In the genomic region with DNA sequence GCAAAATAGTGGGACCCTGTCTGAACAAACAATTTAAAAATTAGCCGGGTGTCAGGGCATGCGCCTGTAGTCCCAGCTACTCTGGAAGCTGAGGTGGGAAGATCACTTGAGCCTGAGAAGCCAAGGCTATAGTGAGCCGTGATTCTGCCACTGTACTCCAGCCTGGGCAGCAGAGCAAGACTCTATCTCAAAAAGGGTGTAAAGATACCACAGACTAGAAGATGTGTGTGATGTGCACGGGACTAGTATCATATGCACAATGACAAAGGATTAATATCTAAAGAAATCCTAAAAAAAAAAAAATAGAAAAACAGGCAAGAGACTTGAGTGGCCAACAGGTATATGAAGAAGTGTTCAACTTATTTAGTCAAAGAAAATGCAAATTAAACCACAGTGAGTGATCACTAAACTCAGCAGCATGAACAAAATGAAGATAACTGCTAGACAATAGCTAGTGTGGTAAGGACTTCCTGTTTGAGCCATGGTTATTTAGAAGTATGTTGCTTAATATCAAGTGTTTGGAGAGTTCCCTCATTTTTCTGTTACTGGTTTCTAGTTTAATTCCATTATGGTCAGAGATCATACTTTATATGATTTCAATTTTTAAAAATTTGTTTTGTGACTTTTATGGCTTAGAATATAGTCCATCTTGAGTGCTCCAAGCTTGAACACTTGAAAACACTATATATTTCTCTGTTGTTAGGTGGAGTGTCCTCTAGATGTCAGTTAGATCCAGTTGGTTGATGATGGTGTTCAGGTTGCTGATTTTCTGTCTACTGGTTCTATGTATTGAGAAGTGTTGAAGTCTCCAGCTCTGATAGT, we compare ENCODE assay signal across 10 cellular contexts. TPM values are rescaled to one million over a fixed set of nuclear protein-coding genes. Genes with fewer than 3 reads are reported as not detected.
DNase-seq lines count a peak whose midpoint lies in the region; ATAC-seq and TF ChIP-seq lines count a peak whose summit lies in the region.
"Had no signal": no experiment of that assay in that cellular context is flagged by ENCODE, and none has a peak within 500 bp of the region (broad histone marks: within the 10 kb centered on the region; RNA-seq: fewer than 3 reads in every experiment).

No MANE protein-coding gene starts in this region.

- intact Hi-C loops in mucosa of descending colon (cut with DNase I, micrococcal nuclease) = no loop called here
- intact Hi-C loops in breast epithelium (cut with DNase I; ENCODE audit: low total_unique reads) = no loop called here

- H3K4me1 Mint-ChIP-seq in T-cell = peaks cover 42 to 45% (median 43%) of the 10 kb centered on the region in 3 donors

- H3K9me3 Mint-ChIP-seq in T-cell = no peaks in the 10 kb centered on the region

- peak overlapping the region in 2 of 3 donors; percentile 48 to 49 for H3K4me3 Mint-ChIP-seq in T-cell

- ATAC-seq in GM18499 (IDR thresholded peaks at IDR 0.05; ENCODE audit: insufficient read depth, unreplicated experiment) (peak; percentile 53), HG03097 (IDR thresholded peaks at IDR 0.05; ENCODE audit: low FRiP score, unreplicated experiment) (peak; percentile 45), T-cell (replicated peaks in 1 of 4) (peak; percentile 85 to 92 (median 90)), mucosa of descending colon (peak; percentile 64)

- H3K4me3 ChIP-seq in mucosa of descending colon (no peak overlapping the region), breast epithelium (no peak overlapping the region)
- H3K4me3 ChIP-seq: HAP-1 had no signal

- CTCF ChIA-PET in T-cell (lab: Charles Lee) = interaction anchor here (0.6 to 1.1 kb wide), 3 partner anchors 14 to 360 kb away, joined by 3 to 4 read pairs (median 4); a partner anchor contains a TSS

- peak overlapping the region; percentile 75 to 93 for H3K27ac Mint-ChIP-seq in T-cell

- no peaks in the 10 kb centered on the region for H3K9me3 ChIP-seq in mucosa of descending colon
- no peaks in the 10 kb centered on the region for H3K9me3 ChIP-seq in breast epithelium
- H3K9me3 ChIP-seq: HAP-1 had no signal

- H3K36me3 ChIP-seq in mucosa of descending colon (ENCODE audit: low read depth) = no peaks in the 10 kb centered on the region
- H3K36me3 ChIP-seq in breast epithelium = no peaks in the 10 kb centered on the region
- H3K36me3 ChIP-seq: HAP-1 had no signal

- H3K4me1 ChIP-seq in mucosa of descending colon (ENCODE audit: low read depth) = no peaks in the 10 kb centered on the region
- H3K4me1 ChIP-seq in breast epithelium = no peaks in the 10 kb centered on the region

- TF ChIP-seq POLR2A in breast epithelium (IDR thresholded peaks at IDR 0.05) = no peak

- TF ChIP-seq CTCF in mucosa of descending colon (IDR thresholded peaks at IDR 0.05) = no peak
- no peak for TF ChIP-seq CTCF in breast epithelium (IDR thresholded peaks at IDR 0.05)

- no peaks in the 10 kb centered on the region for H3K27me3 ChIP-seq in breast epithelium

- POLR2A ChIA-PET in T-cell (lab: Charles Lee) = interaction anchor here in 1 of 2 donors (0.8 kb wide), 1 partner anchor 12 kb away, joined by 4 read pairs; no protein-coding TSS in a partner anchor

- H3K36me3 Mint-ChIP-seq in T-cell = no peaks in the 10 kb centered on the region

- no peak overlapping the region for H3K27ac ChIP-seq in breast epithelium
- H3K27ac ChIP-seq: epithelial cell of prostate had no signal

- H3K27me3 Mint-ChIP-seq in T-cell = no peaks in the 10 kb centered on the region

- DNase-seq in T-cell (no peak), mucosa of descending colon (no peak), T1000 (lab: John Stamatoyannopoulos, UW) (no peak), cerebellum (ENCODE audit: low spot score) (no peak), breast epithelium (ENCODE audit: low spot score in 2 of 2) (no peak)
- DNase-seq: SHP77 treated with DMSO at 0.1 percent for 48 hours had no signal

RNA-seq across cellular contexts. Expression of a gene that starts 14.7 kb away (rescaled TPM):
- total RNA-seq in T-cell (1 to 10 TPM; 6.3 to 9.4 (median 8.5) TPM), mucosa of descending colon (1 to 10 TPM; 3.6 to 6.7 (median 5.0) TPM), cerebellum (12.2 TPM), breast epithelium (1 to 10 TPM; 3.0 to 4.3 (median 3.7) TPM)

RNA-seq across cellular contexts. Expression of a gene that starts 28.4 kb away (rescaled TPM):
- total RNA-seq in T-cell (10 to 100 TPM; 22.6 to 54.4 (median 52.7) TPM), mucosa of descending colon (10 to 100 TPM; 24.4 to 36.0 (median 27.0) TPM), cerebellum (60.1 TPM), breast epithelium (10 to 100 TPM; 15.8 to 30.0 (median 23.6) TPM)

RNA-seq across cellular contexts. Expression of a gene that starts 48.9 kb away (rescaled TPM):
- total RNA-seq in T-cell = 100 to 1,000 TPM in 3 of 5 donors, 10 to 100 TPM in 2; 75.6 to 178 (median 160) TPM
- total RNA-seq in mucosa of descending colon = 1 to 10 TPM; 1.4 to 2.6 (median 1.7) TPM
- 0.73 TPM for total RNA-seq in cerebellum
- total RNA-seq in breast epithelium = 1 to 10 TPM in 2 of 3 donors, under 1 TPM in 1; 0.64 to 1.6 (median 1.3) TPM

Comparison
In these comparisons a context has a peak if more than half of its experiments do, and no peak if none do; other contexts are left out.
1. RNA of a gene that starts 48.9 kb away (total RNA-seq): 75.6 to 178 TPM in T-cell; 1.4 to 2.6 TPM in mucosa of descending colon, 0.64 to 1.6 TPM in breast epithelium and 0.73 TPM in cerebellum (single experiment); every median in the first group is over 10 times any median in the second.
2. Peak in every context shown above with its lines, with median percentiles within 50 percentile points of each other: ATAC-seq.